8 cellular contexts compared by ENCODE assay signal in the genomic region with DNA sequence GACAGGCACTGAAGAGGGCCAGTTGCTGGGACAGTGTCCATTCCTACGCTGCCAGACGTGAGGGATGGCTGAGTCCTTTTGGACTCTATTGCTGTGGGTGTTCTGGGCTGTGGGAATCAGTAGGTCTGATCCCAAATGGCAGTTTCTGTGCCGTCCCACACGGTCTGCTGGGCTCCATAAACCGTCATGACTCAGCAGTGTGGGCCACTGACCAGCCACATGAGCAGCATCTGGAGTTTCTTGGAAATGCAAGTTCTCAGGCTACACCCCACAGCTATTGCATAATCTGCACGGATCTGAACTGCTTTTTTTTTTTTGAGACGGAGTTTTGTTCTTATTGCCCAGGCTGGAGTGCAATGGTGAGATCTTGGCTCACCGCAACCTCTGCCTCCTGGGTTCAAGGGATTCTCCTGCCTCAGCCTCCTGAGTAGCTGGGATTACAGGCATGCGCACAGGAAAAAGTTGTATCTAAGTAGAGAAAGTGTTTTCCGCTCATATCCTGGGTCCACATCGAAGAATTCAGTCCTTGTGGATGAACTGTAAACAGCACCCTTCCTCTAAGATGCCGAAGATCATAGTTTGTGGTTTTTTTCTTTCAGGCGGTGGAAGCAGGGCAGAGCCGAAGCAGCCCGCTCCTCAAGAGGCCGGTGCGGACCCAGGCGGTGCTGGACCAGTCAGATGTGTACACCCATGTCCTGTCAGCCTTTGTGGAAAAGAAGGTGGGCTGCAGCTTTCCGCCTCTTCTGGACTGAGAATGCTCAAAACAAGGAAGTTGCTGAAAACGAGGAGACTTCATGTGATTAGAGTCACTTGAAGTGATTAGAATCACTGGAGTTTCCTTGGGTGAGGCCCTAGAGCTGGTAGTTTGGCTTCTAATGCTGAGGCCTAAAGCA. TPM values are rescaled to one million over a fixed set of nuclear protein-coding genes. Genes with fewer than 3 reads are reported as not detected.
A peak's percentile ranks its signal among the peaks of the same experiment; 100 is the strongest.
DNase-seq lines count a peak whose midpoint lies in the region; ATAC-seq and TF ChIP-seq lines count a peak whose summit lies in the region.

No MANE protein-coding gene starts in this region.

- H3K9me3 ChIP-seq in PC-9 (ENCODE audit: insufficient read depth, low read depth) (no peaks in the 10 kb centered on the region), esophagus squamous epithelium (no peaks in the 10 kb centered on the region)

- peaks cover 17% of the 10 kb centered on the region for H3K36me3 Mint-ChIP-seq in neural crest cell (ENCODE audit: low read depth)

- no peak for TF ChIP-seq POLR2A in esophagus squamous epithelium (IDR thresholded peaks at IDR 0.05)

- peak; percentile 93 for DNase-seq in CD1c-positive myeloid dendritic cell (ENCODE audit: extremely low spot score)
- no peak for DNase-seq in PC-9
- no peak for DNase-seq in esophagus squamous epithelium (lab: John Stamatoyannopoulos, UW)
- no peak for DNase-seq in neural crest cell (ENCODE audit: low read depth, low spot score)
- no peak for DNase-seq in NOMO-1 treated with dmso at 0.1 percent for 144 hours (lab: John Stamatoyannopoulos, UW; ENCODE audit: unreplicated experiment)
- no peak for DNase-seq in stimulated activated CD4-positive, alpha-beta T cell treated with anti-CD3 and anti-CD28 coated beads, Interleukin-4, amount 100 ng/mL, for 1 hour
- DNase-seq in T1000 (lab: John Stamatoyannopoulos, UW) = no peak

- no TSS peak for BruUV-seq in PC-9 (replicated peaks; lab: Mats Ljungman, UMichigan)

- no peaks in the 10 kb centered on the region for H3K9me3 Mint-ChIP-seq in neural crest cell

- no peak overlapping the region for H3K4me3 Mint-ChIP-seq in neural crest cell

- peaks cover 22% of the 10 kb centered on the region for H3K4me1 ChIP-seq in PC-9 (replicated peaks; ENCODE audit: insufficient read depth)
- peaks cover 0 to 28% (median 9%) of the 10 kb centered on the region in 3 donors for H3K4me1 ChIP-seq in esophagus squamous epithelium

- H3K4me1 Mint-ChIP-seq in neural crest cell = no peaks in the 10 kb centered on the region

- H3K27me3 ChIP-seq in PC-9 (ENCODE audit: insufficient read depth, low read depth) (no peaks in the 10 kb centered on the region), esophagus squamous epithelium (no peaks in the 10 kb centered on the region)

- ATAC-seq in GM21360 (IDR thresholded peaks at IDR 0.05; ENCODE audit: unreplicated experiment) = no peak

- peaks cover 22% of the 10 kb centered on the region for H3F3A ChIP-seq in PC-9 (ENCODE audit: insufficient read depth, low read depth)

- CTCF ChIA-PET in PC-9 (lab: Charles Lee) = no interaction called here

- no peak overlapping the region for H2AFZ ChIP-seq in PC-9

- H3K9me2 ChIP-seq in PC-9 (ENCODE audit: insufficient read depth) = no peaks in the 10 kb centered on the region

- intact Hi-C loops in PC-9 (cut with micrococcal nuclease; ENCODE audit: unreplicated experiment) (no loop called here), esophagus squamous epithelium (cut with DNase I) (no loop called here)

- peak overlapping the region; percentile 56 for H3K4me2 ChIP-seq in PC-9

- H3K36me3 ChIP-seq in PC-9 (ENCODE audit: low read depth) (peaks cover 14% of the 10 kb centered on the region), esophagus squamous epithelium (peaks cover 14 to 100% (median 42%) of the 10 kb centered on the region in 3 donors)

- no peaks in the 10 kb centered on the region for H3K79me2 ChIP-seq in PC-9 (ENCODE audit: low read depth)

- TF ChIP-seq CTCF in PC-9 (conservative IDR thresholded peaks at IDR 0.05) (no peak), esophagus squamous epithelium (IDR thresholded peaks at IDR 0.05) (peak in 1 of 6 experiments; percentile 15), neural crest cell (conservative IDR thresholded peaks at IDR 0.05) (no peak)

- WGBS in esophagus squamous epithelium, 2 donors = 74 to 81% methylated on average over 19 to 20 of the region's 20 CpGs

- no peaks in the 10 kb centered on the region for H3K27me3 Mint-ChIP-seq in neural crest cell (ENCODE audit: low read depth)

- no peak overlapping the region for H3K4me3 ChIP-seq in PC-9
- H3K4me3 ChIP-seq in esophagus squamous epithelium = no peak overlapping the region

- H3K27ac ChIP-seq in PC-9 (peak overlapping the region; percentile 85), esophagus squamous epithelium (peak overlapping the region in 3 of 4 donors; percentile 36 to 45 (median 44))

- POLR2A ChIA-PET in PC-9 (lab: Charles Lee; ENCODE audit: unreplicated experiment) = interaction anchor here (0.5 kb wide), 1 partner anchor 611 kb away, joined by 8 read pairs; no protein-coding TSS in a partner anchor

- peak overlapping the region; percentile 31 for H3K27ac Mint-ChIP-seq in neural crest cell (ENCODE audit: unreplicated experiment)

- no peaks in the 10 kb centered on the region for H4K20me1 ChIP-seq in PC-9 (ENCODE audit: insufficient read depth)

RNA-seq across cellular contexts. Expression of a gene that starts 25.5 kb away (rescaled TPM):
- total RNA-seq in PC-9 (2021) (14.5 and 19.6 TPM in 2 replicates), esophagus squamous epithelium (10 to 100 TPM; 16.6 to 20.2 (median 18.4) TPM), neural crest cell (25.1 and 28.9 TPM in 2 replicates)

RNA-seq across cellular contexts. Expression of a gene that starts 57.5 kb away (rescaled TPM):
- 39.6 and 40.9 TPM in 2 replicates for total RNA-seq in PC-9 (2021)
- 10 to 100 TPM; 16.9 to 73.7 (median 43.6) TPM for total RNA-seq in esophagus squamous epithelium
- total RNA-seq in neural crest cell = 62.7 and 68.3 TPM in 2 replicates
